Comparison of ENCODE assay signal across 9 cellular contexts in the genomic region with DNA sequence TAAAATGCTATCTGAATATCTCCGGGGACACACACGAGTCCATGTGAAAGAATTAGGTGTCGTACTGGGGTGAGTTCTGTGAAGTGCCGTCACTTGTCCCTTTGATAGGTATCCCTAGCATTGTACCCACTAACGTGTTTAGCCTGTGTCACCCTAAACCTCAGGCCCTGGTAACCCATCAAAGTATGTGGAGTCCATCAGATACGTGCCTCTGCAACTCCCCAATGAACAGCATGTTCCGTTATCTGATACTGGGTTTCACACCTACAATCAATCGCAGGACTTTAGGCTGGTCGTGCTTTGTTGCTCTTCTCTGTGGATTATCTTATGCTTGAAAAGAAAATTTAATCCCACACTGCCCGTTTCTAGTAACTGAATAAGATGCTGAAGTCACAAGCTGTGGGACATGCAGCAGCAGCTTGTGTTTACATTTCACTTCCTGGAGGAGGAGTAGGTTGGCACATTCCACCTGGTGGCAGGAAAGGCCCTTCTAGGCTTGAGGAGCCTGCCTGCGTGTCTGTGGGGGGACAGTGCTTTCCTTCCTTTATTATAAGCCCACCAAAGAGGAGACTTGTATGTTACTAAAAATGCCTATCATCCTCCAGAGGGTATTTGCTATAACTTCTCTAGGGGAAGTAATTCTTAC.
DNase-seq lines count a peak whose midpoint lies in the region; ATAC-seq and TF ChIP-seq lines count a peak whose summit lies in the region.
"Had no signal": no experiment of that assay in that cellular context is flagged by ENCODE, and none has a peak within 500 bp of the region (broad histone marks: within the 10 kb centered on the region; RNA-seq: fewer than 3 reads in every experiment).

No MANE protein-coding gene starts in this region.

- no peaks in the 10 kb centered on the region for H3K27me3 Mint-ChIP-seq in activated CD8-positive, alpha-beta T cell treated with anti-CD3 and anti-CD28 coated beads for 36 hours
- no peaks in the 10 kb centered on the region for H3K27me3 Mint-ChIP-seq in type B pancreatic cell
- H3K27me3 Mint-ChIP-seq: activated CD4-positive, alpha-beta T cell treated with anti-CD3 and anti-CD28 coated beads for 36 hours had no signal

- H3K27ac Mint-ChIP-seq in activated CD8-positive, alpha-beta T cell treated with anti-CD3 and anti-CD28 coated beads for 36 hours, result peak overlapping the region; percentile 56
- H3K27ac Mint-ChIP-seq in type B pancreatic cell, result peak overlapping the region; percentile 35
- H3K27ac Mint-ChIP-seq: activated CD4-positive, alpha-beta T cell treated with anti-CD3 and anti-CD28 coated beads for 36 hours had no signal

- H3K4me3 Mint-ChIP-seq in activated CD8-positive, alpha-beta T cell treated with anti-CD3 and anti-CD28 coated beads for 36 hours, result no peak overlapping the region
- no peak overlapping the region for H3K4me3 Mint-ChIP-seq in type B pancreatic cell
- H3K4me3 Mint-ChIP-seq: activated CD4-positive, alpha-beta T cell treated with anti-CD3 and anti-CD28 coated beads for 36 hours had no signal

- peaks cover 2% of the 10 kb centered on the region for H3K9me3 Mint-ChIP-seq in activated CD8-positive, alpha-beta T cell treated with anti-CD3 and anti-CD28 coated beads for 36 hours
- H3K9me3 Mint-ChIP-seq in type B pancreatic cell, result no peaks in the 10 kb centered on the region

- no peak for ATAC-seq in activated CD8-positive, alpha-beta T cell treated with anti-CD3 and anti-CD28 coated beads for 36 hours
- ATAC-seq: activated CD4-positive, alpha-beta T cell treated with anti-CD3 and anti-CD28 coated beads for 36 hours had no signal

- POLR2A ChIA-PET in activated CD8-positive, alpha-beta T cell treated with anti-CD3 and anti-CD28 coated beads for 36 hours (lab: Charles Lee), result interaction anchor here (0.6 kb wide), 1 partner anchor 11 kb away, joined by 3 read pairs; no protein-coding TSS in a partner anchor

- intact Hi-C loops in activated CD8-positive, alpha-beta T cell treated with anti-CD3 and anti-CD28 coated beads for 36 hours (cut with micrococcal nuclease), result no loop called here

- CTCF ChIA-PET in activated CD8-positive, alpha-beta T cell treated with anti-CD3 and anti-CD28 coated beads for 36 hours (lab: Charles Lee), result interaction anchor here (1.0 to 1.1 kb wide), 2 partner anchors 9 to 10 kb away, joined by 3 read pairs; no protein-coding TSS in a partner anchor

- peaks cover 40% of the 10 kb centered on the region for H3K36me3 Mint-ChIP-seq in activated CD8-positive, alpha-beta T cell treated with anti-CD3 and anti-CD28 coated beads for 36 hours (ENCODE audit: low read depth)
- peaks cover 42% of the 10 kb centered on the region for H3K36me3 Mint-ChIP-seq in type B pancreatic cell

- DNase-seq in NCI-H748 (lab: John Stamatoyannopoulos, UW; ENCODE audit: unreplicated experiment) (peak; percentile 6), NCI-H748 treated with DMSO at 0.1 percent for 48 hours (lab: John Stamatoyannopoulos, UW) (no peak), islet precursor cell (peak; percentile 63), type B pancreatic cell (ENCODE audit: extremely low spot score, unreplicated experiment) (no peak), middle frontal gyrus (ENCODE audit: extremely low spot score, low spot score) (no peak), medulla oblongata (ENCODE audit: extremely low spot score) (no peak)
- no peak for DNase-seq in activated CD8-positive, alpha-beta T cell treated with anti-CD3 and anti-CD28 coated beads for 36 hours
- DNase-seq in stimulated activated naive CD4-positive, alpha-beta T cell treated with Interleukin-2 at 50 U/mL for 16 hours (lab: John Stamatoyannopoulos, UW), result no peak
- DNase-seq: activated CD4-positive, alpha-beta T cell treated with anti-CD3 and anti-CD28 coated beads for 36 hours had no signal

- H3K4me1 Mint-ChIP-seq in activated CD8-positive, alpha-beta T cell treated with anti-CD3 and anti-CD28 coated beads for 36 hours (ENCODE audit: low read depth), result peaks cover 3% of the 10 kb centered on the region
- H3K4me1 Mint-ChIP-seq in type B pancreatic cell (ENCODE audit: unreplicated experiment), result peaks cover 10% of the 10 kb centered on the region

- no peak for TF ChIP-seq CTCF in activated CD8-positive, alpha-beta T cell treated with anti-CD3 and anti-CD28 coated beads for 36 hours (IDR thresholded peaks at IDR 0.05)
- TF ChIP-seq CTCF in type B pancreatic cell (conservative IDR thresholded peaks at IDR 0.05), result peak; percentile 27

Comparison
In these comparisons a context has a peak if more than half of its experiments do, and no peak if none do; other contexts are left out.
1. DNase-seq: peak in NCI-H748 (single experiment) and islet precursor cell (single experiment); none in NCI-H748 treated with DMSO at 0.1 percent for 48 hours (single experiment), activated CD8-positive, alpha-beta T cell treated with anti-CD3 and anti-CD28 coated beads for 36 hours (single experiment), type B pancreatic cell (single experiment), middle frontal gyrus (single experiment), medulla oblongata (single experiment) and stimulated activated naive CD4-positive, alpha-beta T cell treated with Interleukin-2 at 50 U/mL for 16 hours (single experiment).